Comparison of ENCODE assay signal across 8 cellular contexts in the genomic region with DNA sequence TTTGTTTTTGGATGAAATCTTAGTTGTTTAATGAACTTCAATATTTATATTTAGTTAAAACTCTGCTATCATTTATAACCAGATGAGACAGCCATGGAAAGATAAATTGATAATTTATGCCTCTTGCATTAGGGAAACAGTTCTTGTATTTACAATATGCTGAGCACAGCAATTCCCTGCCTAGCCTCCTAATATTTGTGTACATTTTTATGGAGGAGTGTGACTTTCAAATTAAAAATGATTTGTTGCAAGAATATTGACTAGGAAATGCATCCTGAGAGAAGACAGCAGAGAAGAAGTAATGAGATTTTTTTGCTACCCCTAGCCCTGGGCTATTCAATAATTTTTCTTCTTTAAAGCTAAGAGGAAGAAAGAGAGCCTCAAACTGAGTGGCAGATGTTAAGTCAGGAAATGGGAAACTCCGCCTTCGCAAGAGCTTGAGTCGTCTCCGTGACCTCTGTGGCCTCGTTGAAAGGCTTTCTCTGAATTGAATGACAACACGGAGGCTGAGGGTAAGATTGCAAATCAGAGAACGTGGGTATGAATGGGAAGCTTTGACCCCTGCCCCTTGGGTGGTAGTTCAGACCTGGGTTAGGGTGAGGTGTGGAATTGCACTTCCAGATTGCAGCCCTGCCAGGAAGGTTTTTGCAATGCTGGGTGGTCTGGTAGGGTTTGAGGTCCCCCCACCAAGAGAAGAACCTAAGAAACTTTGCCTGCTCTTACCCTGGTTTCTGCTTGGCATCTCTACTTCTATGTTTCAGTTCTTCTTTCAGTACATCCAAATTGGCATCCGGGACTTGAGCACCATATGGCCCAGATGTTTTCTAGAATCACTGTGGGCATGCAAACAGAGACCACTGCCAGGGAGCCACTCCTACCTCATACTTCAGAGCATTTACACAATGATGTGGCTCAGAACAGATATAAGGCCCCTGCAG.
DNase-seq lines count a peak whose midpoint lies in the region; ATAC-seq, FAIRE-seq and TF ChIP-seq lines count a peak whose summit lies in the region.

No MANE protein-coding gene starts in this region.

- no peak for TF ChIP-seq POLR2A in prostate gland (IDR thresholded peaks at IDR 0.05)
- TF ChIP-seq POLR2A in H54 (IDR thresholded peaks at IDR 0.05; ENCODE audit: low read depth, low read length): no peak

- H3K4me1 Mint-ChIP-seq in naive thymus-derived CD8-positive, alpha-beta T cell: peaks cover 11 to 16% (median 15%) of the 10 kb centered on the region in 4 donors

- peaks cover 0 to 9% (median 2%) of the 10 kb centered on the region in 9 donors for H3K9me3 Mint-ChIP-seq in naive thymus-derived CD8-positive, alpha-beta T cell

- H3K79me2 ChIP-seq in osteoblast (ENCODE audit: insufficient read depth, low read length): no peaks in the 10 kb centered on the region

- no peaks in the 10 kb centered on the region for H3K36me3 Mint-ChIP-seq in naive thymus-derived CD8-positive, alpha-beta T cell

- H3K27me3 ChIP-seq in osteoblast (ENCODE audit: insufficient read depth, low read length) (no peaks in the 10 kb centered on the region), prostate gland (replicated peaks; ENCODE audit: insufficient read depth) (no peaks in the 10 kb centered on the region)

- TF ChIP-seq CTCF in osteoblast (IDR thresholded peaks at IDR 0.05; ENCODE audit: extremely low read depth, low read depth, low read length): no peak
- no peak for TF ChIP-seq CTCF in prostate gland (IDR thresholded peaks at IDR 0.05)

- POLR2A ChIA-PET in naive thymus-derived CD8-positive, alpha-beta T cell (lab: Charles Lee): interaction anchor here (0.5 kb wide), 1 partner anchor 402 kb away, joined by 3 read pairs; no protein-coding TSS in a partner anchor

- ATAC-seq in GM18498 (IDR thresholded peaks at IDR 0.05; ENCODE audit: unreplicated experiment) (peak; percentile 92), GM21390 (IDR thresholded peaks at IDR 0.05; ENCODE audit: unreplicated experiment) (peak; percentile 85), HG03521 (IDR thresholded peaks at IDR 0.05; ENCODE audit: unreplicated experiment) (peak; percentile 64)
- peak; percentile 73 to 97 for ATAC-seq in naive thymus-derived CD8-positive, alpha-beta T cell

- no peaks in the 10 kb centered on the region for H4K20me1 ChIP-seq in osteoblast (ENCODE audit: insufficient read depth, low read length)

- WGBS in prostate gland: 73% methylated on average over 8 of the region's 8 CpGs

- intact Hi-C loops in prostate gland (cut with DNase I): no loop called here

- no peaks in the 10 kb centered on the region for H3K27me3 Mint-ChIP-seq in naive thymus-derived CD8-positive, alpha-beta T cell

- no peak overlapping the region for H3K4me2 ChIP-seq in osteoblast (ENCODE audit: insufficient read depth, low read length)

- no peak for FAIRE-seq in H54 (lab: Jason Lieb, UNC)

- H3K4me1 ChIP-seq in osteoblast (ENCODE audit: insufficient read depth, low read length) (no peaks in the 10 kb centered on the region), prostate gland (replicated peaks) (no peaks in the 10 kb centered on the region)

- H3K36me3 ChIP-seq in osteoblast (ENCODE audit: insufficient read depth, low read length) (no peaks in the 10 kb centered on the region), prostate gland (no peaks in the 10 kb centered on the region)

- H3K9me3 ChIP-seq in osteoblast (ENCODE audit: low read depth, low read length) (no peaks in the 10 kb centered on the region), prostate gland (no peaks in the 10 kb centered on the region)

- peak overlapping the region in 9 of 10 donors; percentile 16 to 70 (median 47) for H3K4me3 Mint-ChIP-seq in naive thymus-derived CD8-positive, alpha-beta T cell

- DNase-seq in activated CD4-positive, alpha-beta T cell treated with anti-CD3 and anti-CD28 coated beads for 48 hours: peak; percentile 41
- DNase-seq in naive thymus-derived CD8-positive, alpha-beta T cell: peak in 7 of 10 donors; percentile 2 to 35 (median 13)
- DNase-seq in osteoblast (ENCODE audit: insufficient read length, low spot score, missing footprints): no peak
- DNase-seq in prostate gland (ENCODE audit: low spot score): no peak
- DNase-seq in H54 (ENCODE audit: insufficient read length, low spot score): no peak

- no peak overlapping the region for H3K27ac ChIP-seq in osteoblast (ENCODE audit: low read depth, low read length)
- no peak overlapping the region for H3K27ac ChIP-seq in prostate gland

- no peak overlapping the region for H2AFZ ChIP-seq in osteoblast (ENCODE audit: low read length)

- H3K27ac Mint-ChIP-seq in naive thymus-derived CD8-positive, alpha-beta T cell: peak overlapping the region in 8 of 10 donors; percentile 31 to 77 (median 56)

- H3K4me3 ChIP-seq in osteoblast (ENCODE audit: insufficient read depth, low read length): no peak overlapping the region
- no peak overlapping the region for H3K4me3 ChIP-seq in prostate gland

Comparison
In these comparisons a context has a peak if more than half of its experiments do, and no peak if none do; other contexts are left out.
1. DNase-seq: peak in activated CD4-positive, alpha-beta T cell treated with anti-CD3 and anti-CD28 coated beads for 48 hours (single experiment) and naive thymus-derived CD8-positive, alpha-beta T cell (7 of 10); none in osteoblast (single experiment), prostate gland (single experiment) and H54 (single experiment).
2. Peak in every context shown above with its lines, with median percentiles within 50 percentile points of each other: ATAC-seq.